In the genomic region with DNA sequence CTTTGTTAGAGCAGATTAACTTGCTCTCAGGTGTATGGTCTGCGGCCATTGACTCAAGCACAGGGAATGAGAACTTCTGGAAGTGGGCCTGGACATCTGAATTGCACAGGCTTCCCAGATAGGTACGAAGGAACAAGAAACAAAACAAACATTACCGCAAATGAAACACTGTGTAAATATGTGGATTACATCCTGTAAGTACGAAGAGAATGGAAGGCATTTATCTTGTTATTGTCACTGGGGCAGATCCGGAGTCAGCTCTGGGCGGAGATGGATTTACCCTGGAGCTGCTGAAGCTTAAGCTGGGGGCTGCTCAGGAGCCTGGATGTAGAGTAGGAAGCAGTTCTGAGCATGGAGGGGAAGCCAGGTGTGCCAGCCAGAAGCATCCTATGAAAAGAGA, we compare ENCODE assay signal across 1 cellular context.
TF ChIP-seq lines count a peak whose summit lies in the region.

No MANE protein-coding gene starts in this region.

TF ChIP-seq in IMR-90, 13 proteins besides CTCF, POLR2A, EP300 and RAD21 (continued from another document):
- TF ChIP-seq, protein P1, sequence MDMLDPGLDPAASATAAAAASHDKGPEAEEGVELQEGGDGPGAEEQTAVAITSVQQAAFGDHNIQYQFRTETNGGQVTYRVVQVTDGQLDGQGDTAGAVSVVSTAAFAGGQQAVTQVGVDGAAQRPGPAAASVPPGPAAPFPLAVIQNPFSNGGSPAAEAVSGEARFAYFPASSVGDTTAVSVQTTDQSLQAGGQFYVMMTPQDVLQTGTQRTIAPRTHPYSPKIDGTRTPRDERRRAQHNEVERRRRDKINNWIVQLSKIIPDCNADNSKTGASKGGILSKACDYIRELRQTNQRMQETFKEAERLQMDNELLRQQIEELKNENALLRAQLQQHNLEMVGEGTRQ (IDR thresholded peaks at IDR 0.05; ENCODE audit: low read depth, low read length) = no peak
- TF ChIP-seq NFE2L2 (IDR thresholded peaks at IDR 0.05; ENCODE audit: low read depth, low read length) = no peak
- TF ChIP-seq CEBPB (IDR thresholded peaks at IDR 0.05; ENCODE audit: low read depth, low read length) = no peak
